In the genomic region with DNA sequence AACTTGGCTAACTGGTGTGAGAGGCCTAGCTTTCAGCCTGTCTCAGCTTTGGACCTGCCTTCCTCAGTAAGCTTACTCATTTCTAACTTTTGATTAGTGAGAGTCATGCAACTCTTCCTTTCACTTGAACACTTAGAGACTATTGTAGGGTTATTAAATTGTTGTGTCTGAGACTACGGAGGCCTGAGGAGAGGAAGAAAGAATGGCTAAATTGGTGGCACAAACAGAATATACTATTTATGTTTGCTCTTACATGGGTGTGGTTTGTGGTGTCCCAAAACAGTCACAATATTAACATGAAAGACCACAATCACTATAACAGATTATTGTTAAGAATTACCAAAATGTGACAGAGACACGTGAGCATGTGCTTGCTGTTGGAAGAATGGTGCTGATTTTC, we compare ENCODE assay signal across 13 cellular contexts.
DNase-seq lines count a peak whose midpoint lies in the region; ATAC-seq and TF ChIP-seq lines count a peak whose summit lies in the region.
"Had no signal": no experiment of that assay in that cellular context is flagged by ENCODE, and none has a peak within 500 bp of the region (broad histone marks: within the 10 kb centered on the region; RNA-seq: fewer than 3 reads in every experiment).

No MANE protein-coding gene starts in this region.

- H3K4me3 Mint-ChIP-seq in CD8-positive, alpha-beta T cell: no peak overlapping the region

- no peaks in the 10 kb centered on the region for H3K9me3 Mint-ChIP-seq in CD8-positive, alpha-beta T cell

- H3K4me1 Mint-ChIP-seq in CD8-positive, alpha-beta T cell (ENCODE audit: low read depth): peaks cover 5% of the 10 kb centered on the region

- H3K4me2 ChIP-seq in mammary epithelial cell (ENCODE audit: insufficient read depth, low read depth, low read length): no peak overlapping the region
- H3K4me2 ChIP-seq: BLaER1 had no signal

- TF ChIP-seq CTCF in GM13976 (IDR thresholded peaks at IDR 0.05; ENCODE audit: borderline replicate concordance, control extremely low read depth, extremely low read depth, insufficient read depth, missing control alignments): no peak
- TF ChIP-seq CTCF in left lung (IDR thresholded peaks at IDR 0.05): no peak
- no peak for TF ChIP-seq CTCF in CD8-positive, alpha-beta T cell (IDR thresholded peaks at IDR 0.05)
- no peak for TF ChIP-seq CTCF in mammary epithelial cell (conservative IDR thresholded peaks at IDR 0.05 in 1 of 2, IDR thresholded peaks at IDR 0.05 in 1 of 2; ENCODE audit: extremely low read depth in 1 of 2, insufficient read depth in 1 of 2, low read depth in 1 of 2, low read length in 2 of 2)

- no peaks in the 10 kb centered on the region for H3K27me3 ChIP-seq in left lung
- no peaks in the 10 kb centered on the region for H3K27me3 ChIP-seq in CD8-positive, alpha-beta T cell (ENCODE audit: insufficient read depth, low read length)
- no peaks in the 10 kb centered on the region for H3K27me3 ChIP-seq in mammary epithelial cell (ENCODE audit: insufficient read depth, low read length)
- H3K27me3 ChIP-seq: BLaER1, body of pancreas had no signal

- H3K27ac Mint-ChIP-seq in CD8-positive, alpha-beta T cell: no peak overlapping the region

- peaks cover 0 to 3% of the 10 kb centered on the region in 2 donors for H3K9me3 ChIP-seq in left lung
- no peaks in the 10 kb centered on the region for H3K9me3 ChIP-seq in CD8-positive, alpha-beta T cell (ENCODE audit: low read length)
- no peaks in the 10 kb centered on the region for H3K9me3 ChIP-seq in mammary epithelial cell (replicated peaks; ENCODE audit: insufficient read depth, low read length)
- H3K9me3 ChIP-seq: body of pancreas had no signal

- H3K27ac ChIP-seq in left lung (no peak overlapping the region), mammary epithelial cell (ENCODE audit: insufficient read depth, low read depth, low read length) (no peak overlapping the region)
- no peak overlapping the region for H3K27ac ChIP-seq in CD8-positive, alpha-beta T cell (ENCODE audit: low read depth, low read length)
- H3K27ac ChIP-seq: BLaER1, body of pancreas had no signal

- dilution Hi-C loops in mammary epithelial cell (cut with HindIII; ENCODE audit: low sequenced_read_pairs): no loop called here

- H3K4me3 ChIP-seq in left lung (no peak overlapping the region), mammary epithelial cell (replicated peaks in 1 of 3; ENCODE audit: insufficient read depth in 1 of 3, low read depth in 2 of 3, low read length in 3 of 3) (no peak overlapping the region)
- H3K4me3 ChIP-seq in CD8-positive, alpha-beta T cell (ENCODE audit: low read depth, low read length): no peak overlapping the region
- H3K4me3 ChIP-seq: BLaER1, body of pancreas had no signal

- H4K20me1 ChIP-seq in mammary epithelial cell (ENCODE audit: insufficient read depth, low read length): no peaks in the 10 kb centered on the region
- H4K20me1 ChIP-seq: BLaER1 had no signal

- 90% methylated on average over 2 of the region's 2 CpGs for WGBS in mammary epithelial cell (ENCODE audit: low coverage, missing lambda C conversion rate)

- no peak overlapping the region for H2AFZ ChIP-seq in mammary epithelial cell (ENCODE audit: low read depth, low read length)

- DNase-seq in GM13976 (ENCODE audit: low spot score): peak; percentile 6
- DNase-seq in left lung: no peak
- DNase-seq in CD8-positive, alpha-beta T cell: no peak
- DNase-seq in mammary epithelial cell: no peak
- DNase-seq in HT-29 (ENCODE audit: low spot score): no peak
- DNase-seq: body of pancreas, IMR-90, kidney, SHP77 treated with DMSO at 0.1 percent for 48 hours had no signal

- no TSS peak for BruUV-seq in mammary epithelial cell (replicated peaks; lab: Mats Ljungman, UMichigan)

- peaks cover 78% of the 10 kb centered on the region for H3K36me3 Mint-ChIP-seq in CD8-positive, alpha-beta T cell

- H3K79me2 ChIP-seq in mammary epithelial cell (ENCODE audit: insufficient read depth, low read length): no peaks in the 10 kb centered on the region

- H3K4me1 ChIP-seq in left lung (peaks cover 0 to 8% of the 10 kb centered on the region in 2 donors), mammary epithelial cell (ENCODE audit: insufficient read depth, low read length) (no peaks in the 10 kb centered on the region)
- H3K4me1 ChIP-seq in CD8-positive, alpha-beta T cell (ENCODE audit: insufficient read depth, low read length): no peaks in the 10 kb centered on the region
- H3K4me1 ChIP-seq: BLaER1, body of pancreas had no signal

- CTCF ChIA-PET in CD8-positive, alpha-beta T cell (lab: Charles Lee): no interaction called here
- CTCF ChIA-PET in mammary epithelial cell (lab: Charles Lee; ENCODE audit: low non-redundant PET): no interaction called here

- ATAC-seq in GM19397 (IDR thresholded peaks at IDR 0.05; ENCODE audit: unreplicated experiment) (peak; percentile 81), HG02763 (IDR thresholded peaks at IDR 0.05; ENCODE audit: unreplicated experiment) (peak; percentile 76), HG03520 (IDR thresholded peaks at IDR 0.05; ENCODE audit: unreplicated experiment) (peak; percentile 87), left lung (no peak)
- ATAC-seq in CD8-positive, alpha-beta T cell: no peak
- ATAC-seq: body of pancreas had no signal

- in situ Hi-C loops in GM13976 (cut with MboI; ENCODE audit: low sequenced_read_pairs, unreplicated experiment) (no loop called here), mammary epithelial cell (cut with MboI; ENCODE audit: low sequenced_read_pairs in 2 of 2) (no loop called here)

- POLR2A ChIA-PET in CD8-positive, alpha-beta T cell (lab: Charles Lee): no interaction called here

- intact Hi-C loops in left lung (cut with DNase I) (no loop called here), mammary epithelial cell (cut with micrococcal nuclease) (no loop called here)
- intact Hi-C loops in CD8-positive, alpha-beta T cell (cut with DNase I, micrococcal nuclease): no loop called here

- no peak overlapping the region for H3K9ac ChIP-seq in mammary epithelial cell (ENCODE audit: insufficient read depth, low read length)
- H3K9ac ChIP-seq: BLaER1 had no signal

- H3K27me3 Mint-ChIP-seq in CD8-positive, alpha-beta T cell (ENCODE audit: low read depth): no peaks in the 10 kb centered on the region

- H3K36me3 ChIP-seq in left lung (peaks cover 0 to 76% of the 10 kb centered on the region in 2 donors), mammary epithelial cell (ENCODE audit: insufficient read depth, low read length) (no peaks in the 10 kb centered on the region)
- peaks cover 5% of the 10 kb centered on the region for H3K36me3 ChIP-seq in CD8-positive, alpha-beta T cell (ENCODE audit: insufficient read depth, low read length)

Comparison
In these comparisons a context has a peak if more than half of its experiments do, and no peak if none do; other contexts are left out.
1. ATAC-seq: peak in GM19397 (single experiment), HG02763 (single experiment) and HG03520 (single experiment); none in left lung (single experiment) and CD8-positive, alpha-beta T cell (single experiment).